In genomic region chr10:92146781-92147180, GRCh38 we compare ENCODE assay signal across 31 cellular contexts.
DNase-seq lines count a peak whose midpoint lies in the region; ATAC-seq and TF ChIP-seq lines count a peak whose summit lies in the region.
"Had no signal": no experiment of that assay in that cellular context is flagged by ENCODE, and none has a peak within 500 bp of the region (broad histone marks: within the 10 kb centered on the region; RNA-seq: fewer than 3 reads in every experiment).

No MANE protein-coding gene starts in this region.

- H3K36me3 ChIP-seq in Karpas-422 (ENCODE audit: insufficient read depth, low read length), result no peaks in the 10 kb centered on the region
- no peaks in the 10 kb centered on the region for H3K36me3 ChIP-seq in adrenal gland (replicated peaks in 1 of 2)
- no peaks in the 10 kb centered on the region for H3K36me3 ChIP-seq in tibial artery
- H3K36me3 ChIP-seq: BLaER1, Peyer's patch, SJCRH30 had no signal

- H3K4me3 ChIP-seq in Karpas-422 (ENCODE audit: low read length), result no peak overlapping the region
- H3K4me3 ChIP-seq in adrenal gland, result no peak overlapping the region
- H3K4me3 ChIP-seq in tibial artery, result no peak overlapping the region
- H3K4me3 ChIP-seq: BLaER1, cardiac muscle cell, esophagus squamous epithelium, GM23248, hepatocyte, Peyer's patch, SJCRH30, skin epidermis had no signal

- ATAC-seq in memory B cell (ENCODE audit: low read depth) (no peak), WTC11 (no peak), HG03439 (IDR thresholded peaks at IDR 0.05; ENCODE audit: unreplicated experiment) (no peak)
- ATAC-seq: activated naive CD4-positive, alpha-beta T cell treated with anti-CD3 and anti-CD28 coated beads, Interleukin-2, amount 50 U/mL, for 72 hours; foreskin keratinocyte; natural killer cell treated with Interleukin-12 subunit alpha and Interleukin-12 subunit beta and Interleukin-15 and Interleukin-18, amount 100 ng/mL, for 72 hours; stimulated activated naive CD8-positive, alpha-beta T cell treated with anti-CD3 and anti-CD28 coated beads, Interleukin-15, Interleukin-2, amounts not matched to agents 100 U/mL and 50 U/mL, for 24 hours had no signal

- H3K4me3 Mint-ChIP-seq in memory B cell (no peak overlapping the region), WTC11 (no peak overlapping the region)
- H3K4me3 Mint-ChIP-seq: dendritic cell treated with granulocyte-macrophage colony-stimulating factor and Interleukin-4, amounts not matched to agents 40 ng/mL and 50 ng/mL, for 4 days; endodermal cell; natural killer cell treated with Interleukin-12 subunit alpha and Interleukin-12 subunit beta and Interleukin-15 and Interleukin-18, amount 100 ng/mL, for 72 hours had no signal

- H3K4me1 ChIP-seq in Karpas-422 (ENCODE audit: low read length), result peaks cover 77% of the 10 kb centered on the region
- H3K4me1 ChIP-seq in adrenal gland (replicated peaks in 1 of 2), result peaks cover 45 to 86% of the 10 kb centered on the region in 2 donors
- peaks cover 0 to 80% (median 26%) of the 10 kb centered on the region in 4 donors for H3K4me1 ChIP-seq in tibial artery
- H3K4me1 ChIP-seq: foreskin keratinocyte, SJCRH30 had no signal

- WGBS in adrenal gland, 4 donors, result 78 to 83% (median 80%) methylated on average over 6 of the region's 6 CpGs

- TF ChIP-seq POLR2A in adrenal gland (IDR thresholded peaks at IDR 0.05), result no peak

- H3K4me1 Mint-ChIP-seq in memory B cell (peaks cover 38% of the 10 kb centered on the region), WTC11 (no peaks in the 10 kb centered on the region)
- H3K4me1 Mint-ChIP-seq: endodermal cell had no signal

- H3K36me3 Mint-ChIP-seq in memory B cell (peaks cover 3% of the 10 kb centered on the region), WTC11 (no peaks in the 10 kb centered on the region)
- H3K36me3 Mint-ChIP-seq: activated naive CD4-positive, alpha-beta T cell treated with anti-CD3 and anti-CD28 coated beads, Interleukin-2, amount 50 U/mL, for 72 hours; natural killer cell treated with Interleukin-12 subunit alpha and Interleukin-12 subunit beta and Interleukin-15 and Interleukin-18, amount 100 ng/mL, for 72 hours had no signal

- POLR2A ChIA-PET in WTC11 (lab: Charles Lee), result no interaction called here

- CTCF ChIA-PET in WTC11 (lab: Charles Lee), result no interaction called here

- peak overlapping the region; percentile 62 for H3K4me2 ChIP-seq in Karpas-422 (ENCODE audit: low read depth, low read length, poor library complexity, severe bottlenecking)
- H3K4me2 ChIP-seq: hepatocyte had no signal

- H3K27me3 Mint-ChIP-seq in memory B cell (no peaks in the 10 kb centered on the region), WTC11 (ENCODE audit: low read depth) (no peaks in the 10 kb centered on the region)
- H3K27me3 Mint-ChIP-seq: dendritic cell treated with granulocyte-macrophage colony-stimulating factor and Interleukin-4, amounts not matched to agents 40 ng/mL and 50 ng/mL, for 4 days; natural killer cell treated with Interleukin-12 subunit alpha and Interleukin-12 subunit beta and Interleukin-15 and Interleukin-18, amount 100 ng/mL, for 72 hours had no signal

- H3K9me2 ChIP-seq in Karpas-422 (replicated peaks; ENCODE audit: insufficient read depth, low read length), result no peaks in the 10 kb centered on the region

- peaks cover 62% of the 10 kb centered on the region for H3K79me2 ChIP-seq in Karpas-422 (ENCODE audit: low read length)
- H3K79me2 ChIP-seq: hepatocyte had no signal

- H3K27me3 ChIP-seq in Karpas-422 (ENCODE audit: low read length) (no peaks in the 10 kb centered on the region), adrenal gland (no peaks in the 10 kb centered on the region), tibial artery (no peaks in the 10 kb centered on the region)
- H3K27me3 ChIP-seq: BLaER1, cardiac muscle cell, esophagus squamous epithelium, foreskin keratinocyte, hepatocyte, Peyer's patch, SJCRH30 had no signal

- H3K9me3 Mint-ChIP-seq in memory B cell (no peaks in the 10 kb centered on the region), WTC11 (no peaks in the 10 kb centered on the region)
- H3K9me3 Mint-ChIP-seq: activated naive CD4-positive, alpha-beta T cell treated with anti-CD3 and anti-CD28 coated beads, Interleukin-2, amount 50 U/mL, for 72 hours; dendritic cell treated with granulocyte-macrophage colony-stimulating factor and Interleukin-4, amounts not matched to agents 40 ng/mL and 50 ng/mL, for 4 days; endodermal cell; natural killer cell treated with Interleukin-12 subunit alpha and Interleukin-12 subunit beta and Interleukin-15 and Interleukin-18, amount 100 ng/mL, for 72 hours had no signal

- peak overlapping the region; percentile 48; the same call in 1 of the 2 replicates for H2AFZ ChIP-seq in Karpas-422 (ENCODE audit: low read length)
- H2AFZ ChIP-seq: GM23248, hepatocyte had no signal

- intact Hi-C loops in adrenal gland (cut with DNase I), result no loop called here
- intact Hi-C loops in tibial artery (cut with DNase I; ENCODE audit: low total_unique reads), result no loop called here

- no peak for DNase-seq in Karpas-422
- no peak for DNase-seq in adrenal gland
- no peak for DNase-seq in memory B cell (ENCODE audit: low spot score in 2 of 2)
- no peak for DNase-seq in tibial artery
- DNase-seq in WTC11 (ENCODE audit: low spot score), result no peak
- DNase-seq in DMS114 treated with DMSO at 0.1 percent for 48 hours (lab: John Stamatoyannopoulos, UW; ENCODE audit: unreplicated experiment), result no peak
- DNase-seq: activated CD4-positive, alpha-beta T cell treated with anti-CD3 and anti-CD28 coated beads for 4 hours; activated T-cell treated with anti-CD3 and anti-CD28 coated beads for 4 hours; DMS79; endodermal cell; esophagus squamous epithelium; foreskin keratinocyte; GDM1; GM23248; Kasumi-1; NCI-H1417 treated with DMSO at 0.1 percent for 48 hours; NCI-H2029 treated with DMSO at 0.1 percent for 48 hours; NCI-H524 treated with DMSO at 0.1 percent for 48 hours; occipital lobe; Peyer's patch; SJCRH30; stimulated activated naive CD8-positive, alpha-beta T cell treated with anti-CD3 and anti-CD28 coated beads, Interleukin-15, Interleukin-2, amounts not matched to agents 100 U/mL and 50 U/mL, for 24 hours; SW 1271 had no signal

- H3K27ac Mint-ChIP-seq in memory B cell (peak overlapping the region; percentile 32), WTC11 (no peak overlapping the region)
- H3K27ac Mint-ChIP-seq: activated naive CD4-positive, alpha-beta T cell treated with anti-CD3 and anti-CD28 coated beads, Interleukin-2, amount 50 U/mL, for 72 hours; dendritic cell treated with granulocyte-macrophage colony-stimulating factor and Interleukin-4, amounts not matched to agents 40 ng/mL and 50 ng/mL, for 4 days; endodermal cell; natural killer cell treated with Interleukin-12 subunit alpha and Interleukin-12 subunit beta and Interleukin-15 and Interleukin-18, amount 100 ng/mL, for 72 hours had no signal

- no peaks in the 10 kb centered on the region for H3K9me3 ChIP-seq in Karpas-422 (ENCODE audit: low read length)
- H3K9me3 ChIP-seq in adrenal gland (replicated peaks in 1 of 3), result no peaks in the 10 kb centered on the region
- no peaks in the 10 kb centered on the region for H3K9me3 ChIP-seq in tibial artery
- H3K9me3 ChIP-seq: BLaER1, esophagus squamous epithelium, Peyer's patch, SJCRH30 had no signal

- H4K20me1 ChIP-seq in Karpas-422 (ENCODE audit: insufficient read depth, low read depth, low read length), result no peaks in the 10 kb centered on the region
- H4K20me1 ChIP-seq: BLaER1 had no signal

- 0 out of 2 replicates have a peak overlapping the region, but pooled peaks have one; percentile 22 for H3K9ac ChIP-seq in Karpas-422 (ENCODE audit: low read length)
- H3K9ac ChIP-seq: BLaER1, GM23248 had no signal

- TF ChIP-seq CTCF in adrenal gland (IDR thresholded peaks at IDR 0.05) (no peak), tibial artery (IDR thresholded peaks at IDR 0.05) (no peak), WTC11 (IDR thresholded peaks at IDR 0.05) (no peak)

- H3K27ac ChIP-seq in Karpas-422 (ENCODE audit: low read length) (peak overlapping the region; percentile 79), adrenal gland (peak overlapping the region in 4 of 5 donors; percentile 18 to 63 (median 40)), tibial artery (peak overlapping the region; percentile 60 to 74)
- H3K27ac ChIP-seq: BLaER1, cardiac muscle cell, esophagus squamous epithelium, foreskin keratinocyte, GM23248, hepatocyte, Peyer's patch, SJCRH30, skin epidermis had no signal

TF ChIP-seq in WTC11, 78 proteins besides CTCF, POLR2A, EP300 and RAD21 (continues in another document):
- TF ChIP-seq JUN (CRISPR knock-in tag; IDR thresholded peaks at IDR 0.05) (no peak), ZSCAN18 (CRISPR knock-in tag; IDR thresholded peaks at IDR 0.05) (no peak), AR (CRISPR knock-in tag; IDR thresholded peaks at IDR 0.05) (no peak), MXD4 (CRISPR knock-in tag; IDR thresholded peaks at IDR 0.05; ENCODE audit: borderline replicate concordance) (no peak)
